Comparison of ENCODE assay signal across 1 cellular context in genomic region chr2:227160164-227160563, GRCh38.
A peak's percentile ranks its signal among the peaks of the same experiment; 100 is the strongest.
TF ChIP-seq lines count a peak whose summit lies in the region.

No MANE protein-coding gene starts in this region.

TF ChIP-seq in HepG2, 621 proteins besides CTCF, POLR2A, EP300 and RAD21 (continued from another document):
- peak; percentile 87 for TF ChIP-seq RAD51 (IDR thresholded peaks at IDR 0.05; ENCODE audit: borderline replicate concordance)
